Comparison of ENCODE assay signal across 8 cellular contexts in genomic region chr10:97726636-97727178, GRCh38. TPM values are rescaled to one million over a fixed set of nuclear protein-coding genes. Genes with fewer than 3 reads are reported as not detected.
A peak's percentile ranks its signal among the peaks of the same experiment; 100 is the strongest.
DNase-seq lines count a peak whose midpoint lies in the region; ATAC-seq and TF ChIP-seq lines count a peak whose summit lies in the region.

No MANE protein-coding gene starts in this region.

- H3K36me3 ChIP-seq in PC-3 (ENCODE audit: low read depth, low read length) (no peaks in the 10 kb centered on the region), parathyroid adenoma (ENCODE audit: control insufficient read depth, insufficient read depth, low read length) (no peaks in the 10 kb centered on the region)
- no peaks in the 10 kb centered on the region for H3K36me3 ChIP-seq in effector memory CD4-positive, alpha-beta T cell (ENCODE audit: control insufficient read depth, insufficient read depth, low read length)

- H4K20me1 ChIP-seq in PC-3 (ENCODE audit: low read length) = no peaks in the 10 kb centered on the region

- POLR2A ChIA-PET in PC-3 (lab: Charles Lee; ENCODE audit: unreplicated experiment) = interaction anchor here (0.8 to 0.9 kb wide), 2 partner anchors 10 to 40 kb away, joined by 4 to 7 read pairs; partner anchors contain the start of genes AVPI1 and ZFYVE27
- POLR2A ChIA-PET in T-cell (lab: Charles Lee) = interaction anchor here in 1 of 2 donors (0.8 kb wide), 1 partner anchor 20 kb away, joined by 3 read pairs; no protein-coding TSS in a partner anchor

- no TSS peak for BruUV-seq in PC-3 (replicated peaks; lab: Mats Ljungman, UMichigan)

- H3K4me1 ChIP-seq in PC-3 (ENCODE audit: insufficient read depth, low read length) (peaks cover 11% of the 10 kb centered on the region), parathyroid adenoma (no peaks in the 10 kb centered on the region)
- no peaks in the 10 kb centered on the region for H3K4me1 ChIP-seq in effector memory CD4-positive, alpha-beta T cell (ENCODE audit: control insufficient read depth, insufficient read depth, low read length, poor library complexity, severe bottlenecking)

- H3K27me3 Mint-ChIP-seq in activated naive CD8-positive, alpha-beta T cell treated with anti-CD3 and anti-CD28 coated beads, Interleukin-2, amount 50 U/mL, for 24 hours = peaks cover 6% of the 10 kb centered on the region
- peaks cover 0 to 22% of the 10 kb centered on the region in 2 donors for H3K27me3 Mint-ChIP-seq in T-cell

- H3K27ac ChIP-seq in PC-3 (ENCODE audit: low read length) = peak overlapping the region; percentile 68
- no peak overlapping the region for H3K27ac ChIP-seq in parathyroid adenoma
- no peak overlapping the region for H3K27ac ChIP-seq in effector memory CD4-positive, alpha-beta T cell (ENCODE audit: insufficient read depth, low read length, poor library complexity, severe bottlenecking)

- no peaks in the 10 kb centered on the region for H3K9me3 Mint-ChIP-seq in activated naive CD8-positive, alpha-beta T cell treated with anti-CD3 and anti-CD28 coated beads, Interleukin-2, amount 50 U/mL, for 24 hours
- H3K9me3 Mint-ChIP-seq in T-cell = no peaks in the 10 kb centered on the region

- H3K9me2 ChIP-seq in PC-3 (replicated peaks; ENCODE audit: low read length) = no peaks in the 10 kb centered on the region

- H3K27ac Mint-ChIP-seq in activated naive CD8-positive, alpha-beta T cell treated with anti-CD3 and anti-CD28 coated beads, Interleukin-2, amount 50 U/mL, for 24 hours = no peak overlapping the region
- H3K27ac Mint-ChIP-seq in T-cell = no peak overlapping the region

- intact Hi-C loops in PC-3 (cut with micrococcal nuclease) = loop anchor here (2.0 kb wide), 1 partner anchor 40 kb away; the partner anchor contains the start of gene AVPI1

- H3F3A ChIP-seq in PC-3 (ENCODE audit: low read length, unreplicated experiment) = peaks cover 5% of the 10 kb centered on the region

- H3K79me2 ChIP-seq in PC-3 (ENCODE audit: low read length) (no peaks in the 10 kb centered on the region), parathyroid adenoma (no peaks in the 10 kb centered on the region)

- H3K27me3 ChIP-seq in PC-3 (ENCODE audit: low read length) (no peaks in the 10 kb centered on the region), parathyroid adenoma (ENCODE audit: control insufficient read depth, insufficient read depth, low read length) (no peaks in the 10 kb centered on the region)
- no peaks in the 10 kb centered on the region for H3K27me3 ChIP-seq in effector memory CD4-positive, alpha-beta T cell (replicated peaks; ENCODE audit: control insufficient read depth, insufficient read depth, low read length, poor library complexity, severe bottlenecking)

- H3K9ac ChIP-seq in PC-3 (ENCODE audit: low read length) (no peak overlapping the region), parathyroid adenoma (no peak overlapping the region)

- H3K4me3 Mint-ChIP-seq in activated naive CD8-positive, alpha-beta T cell treated with anti-CD3 and anti-CD28 coated beads, Interleukin-2, amount 50 U/mL, for 24 hours = no peak overlapping the region
- no peak overlapping the region for H3K4me3 Mint-ChIP-seq in T-cell

- H2AFZ ChIP-seq in PC-3 (ENCODE audit: low read length) (peak overlapping the region; percentile 71), parathyroid adenoma (peak overlapping the region; percentile 18)

- H3K4me3 ChIP-seq in PC-3 (ENCODE audit: low read length) (peak overlapping the region; percentile 55; the same call in 1 of the 2 replicates), fibroblast of villous mesenchyme (ENCODE audit: low read depth, low read length) (peak overlapping the region; percentile 37), parathyroid adenoma (ENCODE audit: low read depth, low read length) (no peak overlapping the region)
- H3K4me3 ChIP-seq in effector memory CD4-positive, alpha-beta T cell (ENCODE audit: insufficient read depth, low read depth, low read length, poor library complexity, severe bottlenecking) = no peak overlapping the region

- H3K9me3 ChIP-seq in PC-3 (ENCODE audit: low read length) (no peaks in the 10 kb centered on the region), parathyroid adenoma (ENCODE audit: control insufficient read depth, low read length) (no peaks in the 10 kb centered on the region)
- H3K9me3 ChIP-seq in effector memory CD4-positive, alpha-beta T cell (ENCODE audit: control insufficient read depth, low read length) = no peaks in the 10 kb centered on the region

- ATAC-seq in PC-3 = peak; percentile 90
- ATAC-seq in activated naive CD8-positive, alpha-beta T cell treated with anti-CD3 and anti-CD28 coated beads, Interleukin-2, amount 50 U/mL, for 24 hours = no peak
- no peak for ATAC-seq in T-cell (replicated peaks in 1 of 4)

- H3K4me2 ChIP-seq in PC-3 (ENCODE audit: low read length) (peak overlapping the region; percentile 83), parathyroid adenoma (ENCODE audit: low read length) (no peak overlapping the region)

- CTCF ChIA-PET in PC-3 (lab: Charles Lee) = interaction anchor here (0.6 to 1.0 kb wide), 4 partner anchors 17 to 195 kb away, joined by 3 to 5 read pairs (median 4); partner anchors contain the start of gene AVPI1
- CTCF ChIA-PET in T-cell (lab: Charles Lee) = interaction anchor here (0.8 to 1.3 kb wide), 2 partner anchors 8 to 50 kb away, joined by 3 read pairs; no protein-coding TSS in a partner anchor

- H3K4me1 Mint-ChIP-seq in activated naive CD8-positive, alpha-beta T cell treated with anti-CD3 and anti-CD28 coated beads, Interleukin-2, amount 50 U/mL, for 24 hours = no peaks in the 10 kb centered on the region
- no peaks in the 10 kb centered on the region for H3K4me1 Mint-ChIP-seq in T-cell

- no peaks in the 10 kb centered on the region for H3K36me3 Mint-ChIP-seq in activated naive CD8-positive, alpha-beta T cell treated with anti-CD3 and anti-CD28 coated beads, Interleukin-2, amount 50 U/mL, for 24 hours (ENCODE audit: low read depth)
- H3K36me3 Mint-ChIP-seq in T-cell = no peaks in the 10 kb centered on the region

- peak; percentile 63 for DNase-seq in EH (ENCODE audit: low read depth)
- DNase-seq in PC-3 = peak; percentile 73
- peak; percentile 90 for DNase-seq in fibroblast of villous mesenchyme (ENCODE audit: low read depth)
- DNase-seq in NCI-H345 treated with DMSO at 0.1 percent for 48 hours (lab: John Stamatoyannopoulos, UW; ENCODE audit: unreplicated experiment) = no peak
- DNase-seq in activated naive CD8-positive, alpha-beta T cell treated with anti-CD3 and anti-CD28 coated beads, Interleukin-2, amount 50 U/mL, for 24 hours = no peak
- DNase-seq in T-cell = no peak
- DNase-seq in effector memory CD4-positive, alpha-beta T cell = no peak

- TF ChIP-seq CTCF in PC-3 (conservative IDR thresholded peaks at IDR 0.05; ENCODE audit: low read depth, low read length) = no peak
- no peak for TF ChIP-seq CTCF in fibroblast of villous mesenchyme (IDR thresholded peaks at IDR 0.05; ENCODE audit: insufficient read depth, low read depth, low read length)
- TF ChIP-seq CTCF in parathyroid adenoma (IDR thresholded peaks at IDR 0.05) = no peak

RNA-seq across cellular contexts. Expression of gene ZFYVE27, which starts 10.2 kb away (rescaled TPM):
- total RNA-seq in PC-3 (2014; rRNA removed) (13.1 and 15.0 TPM in 2 replicates), fibroblast of villous mesenchyme (19.6 and 22.0 TPM in 2 replicates), T-cell (10 to 100 TPM; 57.6 to 68.0 (median 60.0) TPM)

RNA-seq across cellular contexts. Expression of gene MARVELD1, which starts 13.2 kb away (rescaled TPM):
- 17.6 and 25.5 TPM in 2 replicates for total RNA-seq in PC-3 (2014; rRNA removed)
- 44.0 and 58.9 TPM in 2 replicates for total RNA-seq in fibroblast of villous mesenchyme
- total RNA-seq in T-cell = 1 to 10 TPM; 1.3 to 2.4 (median 1.5) TPM

RNA-seq across cellular contexts. Expression of gene AVPI1, which starts 39.7 kb away (rescaled TPM):
- total RNA-seq in PC-3 (2014; rRNA removed) (40.7 and 44.5 TPM in 2 replicates), fibroblast of villous mesenchyme (12.5 and 19.6 TPM in 2 replicates), T-cell (10 to 100 TPM in 1 of 5 donors, 1 to 10 TPM in 4; 2.4 to 10.0 (median 3.6) TPM)

RNA-seq across cellular contexts. Expression of gene SFRP5, which starts 45.1 kb away (rescaled TPM):
- total RNA-seq in PC-3 (2014; rRNA removed) (not detected in 2 replicates), fibroblast of villous mesenchyme (not detected in 2 replicates), T-cell (1 to 10 TPM in 4 of 5 donors, under 1 TPM in 1; 0.76 to 3.1 (median 2.2) TPM)

Comparison
In these comparisons a context has a peak if more than half of its experiments do, and no peak if none do; other contexts are left out.
1. DNase-seq: peak in EH (single experiment), PC-3 (single experiment) and fibroblast of villous mesenchyme (single experiment); none in NCI-H345 treated with DMSO at 0.1 percent for 48 hours (single experiment), activated naive CD8-positive, alpha-beta T cell treated with anti-CD3 and anti-CD28 coated beads, Interleukin-2, amount 50 U/mL, for 24 hours (single experiment), T-cell (0 of 34) and effector memory CD4-positive, alpha-beta T cell (0 of 3).
2. H3K4me3 ChIP-seq: peak in PC-3 (single experiment) and fibroblast of villous mesenchyme (single experiment); none in parathyroid adenoma (single experiment) and effector memory CD4-positive, alpha-beta T cell (single experiment).